ENCODE assay signal across 8 cellular contexts in genomic region chr5:52915176-52915875, GRCh38.
DNase-seq lines count a peak whose midpoint lies in the region; TF ChIP-seq lines count a peak whose summit lies in the region.

No MANE protein-coding gene starts in this region.

- H3K27ac ChIP-seq in SJSA1, result no peak overlapping the region
- H3K27ac ChIP-seq in cardiac muscle cell, result no peak overlapping the region

- no peaks in the 10 kb centered on the region for H3K9me3 Mint-ChIP-seq in activated naive CD8-positive, alpha-beta T cell (ENCODE audit: low read depth)

- H3K27me3 Mint-ChIP-seq in activated naive CD8-positive, alpha-beta T cell, result no peaks in the 10 kb centered on the region

- H3K9ac ChIP-seq in Loucy (ENCODE audit: low read depth, low read length, poor library complexity, severe bottlenecking), result no peak overlapping the region

- H3K36me3 Mint-ChIP-seq in activated naive CD8-positive, alpha-beta T cell, result no peaks in the 10 kb centered on the region

- H3K4me3 ChIP-seq in GM12864 (ENCODE audit: low read depth, low read length) (no peak overlapping the region), Loucy (ENCODE audit: low read length, poor library complexity, severe bottlenecking) (peak overlapping the region; percentile 70), SJSA1 (peak overlapping the region; percentile 33), cardiac muscle cell (peak overlapping the region; percentile 26)

- peaks cover 9% of the 10 kb centered on the region for H3K4me1 Mint-ChIP-seq in activated naive CD8-positive, alpha-beta T cell (ENCODE audit: low read depth)

- H3K9me3 ChIP-seq in Loucy (ENCODE audit: insufficient read depth, low read depth, low read length), result no peaks in the 10 kb centered on the region
- no peaks in the 10 kb centered on the region for H3K9me3 ChIP-seq in SJSA1 (replicated peaks)
- no peaks in the 10 kb centered on the region for H3K9me3 ChIP-seq in cardiac muscle cell (ENCODE audit: low read depth)

- no peaks in the 10 kb centered on the region for H3K27me3 ChIP-seq in Loucy (ENCODE audit: insufficient read depth, low read length, poor library complexity, severe bottlenecking)
- H3K27me3 ChIP-seq in SJSA1 (replicated peaks), result no peaks in the 10 kb centered on the region
- no peaks in the 10 kb centered on the region for H3K27me3 ChIP-seq in cardiac muscle cell

- H3K4me3 Mint-ChIP-seq in activated naive CD8-positive, alpha-beta T cell, result peak overlapping the region; percentile 70

- H3K36me3 ChIP-seq in Loucy (ENCODE audit: insufficient read depth, low read length), result no peaks in the 10 kb centered on the region
- no peaks in the 10 kb centered on the region for H3K36me3 ChIP-seq in SJSA1
- H3K36me3 ChIP-seq in cardiac muscle cell, result no peaks in the 10 kb centered on the region

- no peak overlapping the region for H3K27ac Mint-ChIP-seq in activated naive CD8-positive, alpha-beta T cell

- no peaks in the 10 kb centered on the region for H3K79me2 ChIP-seq in Loucy (ENCODE audit: insufficient read depth, low read length)

- no peaks in the 10 kb centered on the region for H4K20me1 ChIP-seq in Loucy (ENCODE audit: insufficient read depth, low read length, poor library complexity, severe bottlenecking)

- peak overlapping the region; percentile 76; the same call in 1 of the 2 replicates for H2AFZ ChIP-seq in Loucy (ENCODE audit: low read length)

- peak; percentile 56 for TF ChIP-seq CTCF in GM12864 (IDR thresholded peaks at IDR 0.05; ENCODE audit: low read depth, low read length, missing control alignments)
- peak; percentile 92 for TF ChIP-seq CTCF in Loucy (conservative IDR thresholded peaks at IDR 0.05; ENCODE audit: low read length)
- peak; percentile 48 for TF ChIP-seq CTCF in cardiac muscle cell (IDR thresholded peaks at IDR 0.05; ENCODE audit: low read depth, low read length)

- H3K4me2 ChIP-seq in Loucy (ENCODE audit: low read depth, low read length, poor library complexity, severe bottlenecking), result peak overlapping the region; percentile 67

- no peaks in the 10 kb centered on the region for H3K4me1 ChIP-seq in Loucy (ENCODE audit: insufficient read depth, low read length, poor library complexity, severe bottlenecking)
- 0 out of 2 replicates have a peak, but pooled peaks cover 3% of the 10 kb centered on the region for H3K4me1 ChIP-seq in SJSA1 (replicated peaks)
- no peaks in the 10 kb centered on the region for H3K4me1 ChIP-seq in cardiac muscle cell (ENCODE audit: low read depth)

- DNase-seq in GM12864 (ENCODE audit: low read depth), result peak; percentile 25
- DNase-seq in HCEC 1CT, result peak; percentile 67
- peak; percentile 53 to 87 for DNase-seq in SJSA1 (ENCODE audit: low read depth in 1 of 2, low spot score in 2 of 2)
- peak; percentile 63 to 86 for DNase-seq in cardiac muscle cell (ENCODE audit: low read depth in 1 of 2, low spot score in 1 of 2)
- DNase-seq in pulmonary artery endothelial cell (ENCODE audit: low read depth, low spot score), result peak; percentile 41
- no peak for DNase-seq in mesenteric fat pad (ENCODE audit: low spot score)

- H3F3A ChIP-seq in Loucy (ENCODE audit: low read depth), result no peaks in the 10 kb centered on the region

- H3K9me2 ChIP-seq in Loucy (replicated peaks; ENCODE audit: low read depth, low read length), result no peaks in the 10 kb centered on the region
